1 cellular context compared by ENCODE assay signal in the genomic region with DNA sequence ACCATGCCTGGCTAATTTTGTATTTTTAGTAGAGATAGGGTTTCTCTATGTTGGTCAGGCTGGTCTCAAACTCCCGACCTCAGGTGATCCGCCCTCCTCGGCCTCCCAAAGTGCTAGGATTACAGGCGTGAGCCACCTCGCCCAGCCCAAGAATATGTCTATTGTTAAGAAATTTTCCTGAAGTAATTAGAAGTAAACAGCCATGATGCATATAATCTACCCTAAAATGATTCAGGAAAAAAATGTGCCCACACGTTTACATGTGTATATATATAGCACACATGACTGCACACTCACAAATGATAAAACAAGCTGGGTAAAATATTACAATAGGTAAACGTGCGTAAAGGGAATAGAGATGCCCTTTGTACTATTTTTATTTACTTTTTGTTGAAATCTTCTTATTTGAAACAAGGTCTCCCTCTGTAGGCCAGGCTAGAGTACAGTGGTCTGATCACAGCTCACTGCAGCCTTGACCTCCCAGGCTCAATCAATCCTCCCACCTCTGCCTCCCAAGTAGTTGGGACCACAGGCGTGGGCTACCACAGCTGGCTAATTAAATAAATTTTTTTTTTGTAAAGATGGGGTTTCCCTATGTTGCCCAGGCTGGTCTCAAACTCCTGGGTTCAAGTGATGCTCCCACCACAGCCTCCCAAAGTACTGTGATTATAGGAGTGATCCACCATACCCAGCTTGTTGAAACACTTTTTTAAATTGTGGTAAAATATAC.
A peak's percentile ranks its signal among the peaks of the same experiment; 100 is the strongest.
TF ChIP-seq lines count a peak whose summit lies in the region.
"Not testable (repeated sequence)": the region's sequence is repeated elsewhere in the genome, so short reads cannot be mapped to it uniquely, and the experiment has no call there.

No MANE protein-coding gene starts in this region.

TF ChIP-seq in HepG2, 621 proteins besides CTCF, POLR2A, EP300 and RAD21 (continued from another document):
- TF ChIP-seq, protein P1, sequence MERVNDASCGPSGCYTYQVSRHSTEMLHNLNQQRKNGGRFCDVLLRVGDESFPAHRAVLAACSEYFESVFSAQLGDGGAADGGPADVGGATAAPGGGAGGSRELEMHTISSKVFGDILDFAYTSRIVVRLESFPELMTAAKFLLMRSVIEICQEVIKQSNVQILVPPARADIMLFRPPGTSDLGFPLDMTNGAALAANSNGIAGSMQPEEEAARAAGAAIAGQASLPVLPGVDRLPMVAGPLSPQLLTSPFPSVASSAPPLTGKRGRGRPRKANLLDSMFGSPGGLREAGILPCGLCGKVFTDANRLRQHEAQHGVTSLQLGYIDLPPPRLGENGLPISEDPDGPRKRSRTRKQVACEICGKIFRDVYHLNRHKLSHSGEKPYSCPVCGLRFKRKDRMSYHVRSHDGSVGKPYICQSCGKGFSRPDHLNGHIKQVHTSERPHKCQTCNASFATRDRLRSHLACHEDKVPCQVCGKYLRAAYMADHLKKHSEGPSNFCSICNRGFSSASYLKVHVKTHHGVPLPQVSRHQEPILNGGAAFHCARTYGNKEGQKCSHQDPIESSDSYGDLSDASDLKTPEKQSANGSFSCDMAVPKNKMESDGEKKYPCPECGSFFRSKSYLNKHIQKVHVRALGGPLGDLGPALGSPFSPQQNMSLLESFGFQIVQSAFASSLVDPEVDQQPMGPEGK (CRISPR knock-in tag; IDR thresholded peaks at IDR 0.05) = peak; percentile 58
- TF ChIP-seq SNAI1 (CRISPR knock-in tag; IDR thresholded peaks at IDR 0.05; ENCODE audit: borderline replicate concordance) = 0 out of 2 replicates have a peak, but pooled peaks have one; percentile 7
- TF ChIP-seq ZNF230 (CRISPR knock-in tag; IDR thresholded peaks at IDR 0.05) = peak; percentile 41; the same call in 1 of the 2 replicates
- 0 out of 2 replicates have a peak, but pooled peaks have one; percentile 48 for TF ChIP-seq GLI4 (CRISPR knock-in tag; IDR thresholded peaks at IDR 0.05; ENCODE audit: borderline replicate concordance)
- TF ChIP-seq ZNF652 (CRISPR knock-in tag; IDR thresholded peaks at IDR 0.05; ENCODE audit: borderline replicate concordance, low read depth) = peak; percentile 34; the same call in 1 of the 2 replicates
- 0 out of 2 replicates have a peak, but pooled peaks have one; percentile 29 for TF ChIP-seq ZNF510 (CRISPR knock-in tag; IDR thresholded peaks at IDR 0.05; ENCODE audit: low read depth)
- 0 out of 2 replicates have a peak, but pooled peaks have one; percentile 73 for TF ChIP-seq ZNF224 (CRISPR knock-in tag; IDR thresholded peaks at IDR 0.05)
- TF ChIP-seq ZSCAN25 (CRISPR knock-in tag; IDR thresholded peaks at IDR 0.05) = peak; percentile 72
- peak; percentile 99 for TF ChIP-seq SOX5 (CRISPR knock-in tag; IDR thresholded peaks at IDR 0.05; ENCODE audit: borderline replicate concordance)
- TF ChIP-seq, protein P2, sequence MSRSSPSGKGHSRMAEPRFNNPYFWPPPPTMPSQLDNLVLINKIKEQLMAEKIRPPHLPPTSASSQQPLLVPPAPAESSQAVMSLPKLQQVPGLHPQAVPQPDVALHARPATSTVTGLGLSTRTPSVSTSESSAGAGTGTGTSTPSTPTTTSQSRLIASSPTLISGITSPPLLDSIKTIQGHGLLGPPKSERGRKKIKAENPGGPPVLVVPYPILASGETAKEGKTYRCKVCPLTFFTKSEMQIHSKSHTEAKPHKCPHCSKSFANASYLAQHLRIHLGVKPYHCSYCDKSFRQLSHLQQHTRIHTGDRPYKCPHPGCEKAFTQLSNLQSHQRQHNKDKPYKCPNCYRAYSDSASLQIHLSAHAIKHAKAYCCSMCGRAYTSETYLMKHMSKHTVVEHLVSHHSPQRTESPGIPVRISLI (CRISPR knock-in tag; IDR thresholded peaks at IDR 0.05; ENCODE audit: borderline replicate concordance) = peak; percentile 81; the same call in 1 of the 2 replicates
- peak; percentile 85; the same call in 1 of the 2 replicates for TF ChIP-seq NCOR1 (IDR thresholded peaks at IDR 0.05; ENCODE audit: borderline replicate concordance, low read length)
- peak; percentile 56 for TF ChIP-seq SKI (IDR thresholded peaks at IDR 0.05; ENCODE audit: partially characterized antibody)
- TF ChIP-seq, protein P3, sequence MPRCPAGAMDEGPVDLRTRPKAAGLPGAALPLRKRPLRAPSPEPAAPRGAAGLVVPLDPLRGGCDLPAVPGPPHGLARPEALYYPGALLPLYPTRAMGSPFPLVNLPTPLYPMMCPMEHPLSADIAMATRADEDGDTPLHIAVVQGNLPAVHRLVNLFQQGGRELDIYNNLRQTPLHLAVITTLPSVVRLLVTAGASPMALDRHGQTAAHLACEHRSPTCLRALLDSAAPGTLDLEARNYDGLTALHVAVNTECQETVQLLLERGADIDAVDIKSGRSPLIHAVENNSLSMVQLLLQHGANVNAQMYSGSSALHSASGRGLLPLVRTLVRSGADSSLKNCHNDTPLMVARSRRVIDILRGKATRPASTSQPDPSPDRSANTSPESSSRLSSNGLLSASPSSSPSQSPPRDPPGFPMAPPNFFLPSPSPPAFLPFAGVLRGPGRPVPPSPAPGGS (CRISPR knock-in tag; IDR thresholded peaks at IDR 0.05) = peak; percentile 55; the same call in 1 of the 2 replicates
- TF ChIP-seq KLF11 (CRISPR knock-in tag; IDR thresholded peaks at IDR 0.05) = 0 out of 2 replicates have a peak, but pooled peaks have one; percentile 56
- TF ChIP-seq HOXA3 (CRISPR knock-in tag; IDR thresholded peaks at IDR 0.05) = peak; percentile 80
- TF ChIP-seq PITX1 (CRISPR knock-in tag; IDR thresholded peaks at IDR 0.05) = peak; percentile 81
- TF ChIP-seq, protein P4, sequence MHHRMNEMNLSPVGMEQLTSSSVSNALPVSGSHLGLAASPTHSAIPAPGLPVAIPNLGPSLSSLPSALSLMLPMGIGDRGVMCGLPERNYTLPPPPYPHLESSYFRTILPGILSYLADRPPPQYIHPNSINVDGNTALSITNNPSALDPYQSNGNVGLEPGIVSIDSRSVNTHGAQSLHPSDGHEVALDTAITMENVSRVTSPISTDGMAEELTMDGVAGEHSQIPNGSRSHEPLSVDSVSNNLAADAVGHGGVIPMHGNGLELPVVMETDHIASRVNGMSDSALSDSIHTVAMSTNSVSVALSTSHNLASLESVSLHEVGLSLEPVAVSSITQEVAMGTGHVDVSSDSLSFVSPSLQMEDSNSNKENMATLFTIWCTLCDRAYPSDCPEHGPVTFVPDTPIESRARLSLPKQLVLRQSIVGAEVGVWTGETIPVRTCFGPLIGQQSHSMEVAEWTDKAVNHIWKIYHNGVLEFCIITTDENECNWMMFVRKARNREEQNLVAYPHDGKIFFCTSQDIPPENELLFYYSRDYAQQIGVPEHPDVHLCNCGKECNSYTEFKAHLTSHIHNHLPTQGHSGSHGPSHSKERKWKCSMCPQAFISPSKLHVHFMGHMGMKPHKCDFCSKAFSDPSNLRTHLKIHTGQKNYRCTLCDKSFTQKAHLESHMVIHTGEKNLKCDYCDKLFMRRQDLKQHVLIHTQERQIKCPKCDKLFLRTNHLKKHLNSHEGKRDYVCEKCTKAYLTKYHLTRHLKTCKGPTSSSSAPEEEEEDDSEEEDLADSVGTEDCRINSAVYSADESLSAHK (CRISPR knock-in tag; IDR thresholded peaks at IDR 0.05; ENCODE audit: borderline replicate concordance) = 0 out of 2 replicates have a peak, but pooled peaks have one; percentile 29
- 0 out of 2 replicates have a peak, but pooled peaks have one; percentile 43 for TF ChIP-seq ZNF670 (CRISPR knock-in tag; IDR thresholded peaks at IDR 0.05; ENCODE audit: borderline replicate concordance)
- peak; percentile 81 for TF ChIP-seq NR2C2 (CRISPR knock-in tag; IDR thresholded peaks at IDR 0.05; ENCODE audit: borderline replicate concordance)
- 0 out of 2 replicates have a peak, but pooled peaks have one; percentile 53 for TF ChIP-seq ZNF468 (CRISPR knock-in tag; IDR thresholded peaks at IDR 0.05)
- 0 out of 2 replicates have a peak, but pooled peaks have one; percentile 54 for TF ChIP-seq RORA (CRISPR knock-in tag; IDR thresholded peaks at IDR 0.05)
- TF ChIP-seq KLF6 (CRISPR knock-in tag; IDR thresholded peaks at IDR 0.05) = 0 out of 2 replicates have a peak, but pooled peaks have one; percentile 13
- TF ChIP-seq FOXA1 (IDR thresholded peaks at IDR 0.05) = peak; percentile 48
- TF ChIP-seq FOXA1 (CRISPR knock-in tag; IDR thresholded peaks at IDR 0.05) = peak; percentile 88
- TF ChIP-seq CBX5 (CRISPR knock-in tag; IDR thresholded peaks at IDR 0.05; ENCODE audit: borderline replicate concordance) = peak; percentile 78; the same call in 1 of the 2 replicates
- TF ChIP-seq ZNF678 (CRISPR knock-in tag; IDR thresholded peaks at IDR 0.05) = 0 out of 2 replicates have a peak, but pooled peaks have one; percentile 66
- peak; percentile 80 for TF ChIP-seq NR2F2 (IDR thresholded peaks at IDR 0.05; ENCODE audit: borderline replicate concordance, low read depth)
- TF ChIP-seq ZNF777 (CRISPR knock-in tag; IDR thresholded peaks at IDR 0.05) = 0 out of 2 replicates have a peak, but pooled peaks have one; percentile 25
- TF ChIP-seq, protein P5, sequence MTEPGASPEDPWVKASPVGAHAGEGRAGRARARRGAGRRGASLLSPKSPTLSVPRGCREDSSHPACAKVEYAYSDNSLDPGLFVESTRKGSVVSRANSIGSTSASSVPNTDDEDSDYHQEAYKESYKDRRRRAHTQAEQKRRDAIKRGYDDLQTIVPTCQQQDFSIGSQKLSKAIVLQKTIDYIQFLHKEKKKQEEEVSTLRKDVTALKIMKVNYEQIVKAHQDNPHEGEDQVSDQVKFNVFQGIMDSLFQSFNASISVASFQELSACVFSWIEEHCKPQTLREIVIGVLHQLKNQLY (CRISPR knock-in tag; IDR thresholded peaks at IDR 0.05) = peak; percentile 38; the same call in 1 of the 2 replicates
- not testable (repeated sequence) for TF ChIP-seq SOX6 (IDR thresholded peaks at IDR 0.05)
- TF ChIP-seq SOX6 (CRISPR knock-in tag; IDR thresholded peaks at IDR 0.05) = peak; percentile 98
- peak; percentile 53 for TF ChIP-seq ZEB1 (IDR thresholded peaks at IDR 0.05; ENCODE audit: insufficient replicate concordance, low read depth)
- TF ChIP-seq ZBTB7B (CRISPR knock-in tag; IDR thresholded peaks at IDR 0.05) = peak; percentile 94
- TF ChIP-seq, protein P6, sequence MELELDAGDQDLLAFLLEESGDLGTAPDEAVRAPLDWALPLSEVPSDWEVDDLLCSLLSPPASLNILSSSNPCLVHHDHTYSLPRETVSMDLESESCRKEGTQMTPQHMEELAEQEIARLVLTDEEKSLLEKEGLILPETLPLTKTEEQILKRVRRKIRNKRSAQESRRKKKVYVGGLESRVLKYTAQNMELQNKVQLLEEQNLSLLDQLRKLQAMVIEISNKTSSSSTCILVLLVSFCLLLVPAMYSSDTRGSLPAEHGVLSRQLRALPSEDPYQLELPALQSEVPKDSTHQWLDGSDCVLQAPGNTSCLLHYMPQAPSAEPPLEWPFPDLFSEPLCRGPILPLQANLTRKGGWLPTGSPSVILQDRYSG (CRISPR knock-in tag; IDR thresholded peaks at IDR 0.05) = 0 out of 2 replicates have a peak, but pooled peaks have one; percentile 42
- TF ChIP-seq, protein P7, sequence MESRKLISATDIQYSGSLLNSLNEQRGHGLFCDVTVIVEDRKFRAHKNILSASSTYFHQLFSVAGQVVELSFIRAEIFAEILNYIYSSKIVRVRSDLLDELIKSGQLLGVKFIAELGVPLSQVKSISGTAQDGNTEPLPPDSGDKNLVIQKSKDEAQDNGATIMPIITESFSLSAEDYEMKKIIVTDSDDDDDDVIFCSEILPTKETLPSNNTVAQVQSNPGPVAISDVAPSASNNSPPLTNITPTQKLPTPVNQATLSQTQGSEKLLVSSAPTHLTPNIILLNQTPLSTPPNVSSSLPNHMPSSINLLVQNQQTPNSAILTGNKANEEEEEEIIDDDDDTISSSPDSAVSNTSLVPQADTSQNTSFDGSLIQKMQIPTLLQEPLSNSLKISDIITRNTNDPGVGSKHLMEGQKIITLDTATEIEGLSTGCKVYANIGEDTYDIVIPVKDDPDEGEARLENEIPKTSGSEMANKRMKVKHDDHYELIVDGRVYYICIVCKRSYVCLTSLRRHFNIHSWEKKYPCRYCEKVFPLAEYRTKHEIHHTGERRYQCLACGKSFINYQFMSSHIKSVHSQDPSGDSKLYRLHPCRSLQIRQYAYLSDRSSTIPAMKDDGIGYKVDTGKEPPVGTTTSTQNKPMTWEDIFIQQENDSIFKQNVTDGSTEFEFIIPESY (CRISPR knock-in tag; IDR thresholded peaks at IDR 0.05) = peak; percentile 65
- peak; percentile 40; the same call in 1 of the 2 replicates for TF ChIP-seq GATAD1 (CRISPR knock-in tag; IDR thresholded peaks at IDR 0.05)
- peak; percentile 95 for TF ChIP-seq POGZ (CRISPR knock-in tag; IDR thresholded peaks at IDR 0.05)
- TF ChIP-seq, protein P8, sequence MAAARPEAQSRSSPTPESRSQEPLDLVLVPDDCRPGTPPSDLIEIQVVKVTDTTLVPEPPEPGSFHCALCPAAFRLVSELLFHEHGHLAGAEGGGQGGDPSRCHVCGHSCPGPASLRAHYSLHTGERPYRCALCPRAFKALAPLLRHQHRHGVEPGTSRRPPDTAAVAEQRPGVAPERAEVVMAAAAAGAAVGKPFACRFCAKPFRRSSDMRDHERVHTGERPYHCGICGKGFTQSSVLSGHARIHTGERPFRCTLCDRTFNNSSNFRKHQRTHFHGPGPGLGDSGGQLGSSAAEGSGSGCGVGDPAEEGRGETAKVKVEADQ (CRISPR knock-in tag; IDR thresholded peaks at IDR 0.05; ENCODE audit: borderline replicate concordance) = peak; percentile 85; the same call in 1 of the 2 replicates
- TF ChIP-seq IKZF4 (CRISPR knock-in tag; IDR thresholded peaks at IDR 0.05; ENCODE audit: borderline replicate concordance, low read depth, not compliant biosample characterization) = peak; percentile 13
- TF ChIP-seq CBX1 (IDR thresholded peaks at IDR 0.05; ENCODE audit: low read depth) = peak; percentile 79
